ENCODE assay signal across 10 cellular contexts in the genomic region with DNA sequence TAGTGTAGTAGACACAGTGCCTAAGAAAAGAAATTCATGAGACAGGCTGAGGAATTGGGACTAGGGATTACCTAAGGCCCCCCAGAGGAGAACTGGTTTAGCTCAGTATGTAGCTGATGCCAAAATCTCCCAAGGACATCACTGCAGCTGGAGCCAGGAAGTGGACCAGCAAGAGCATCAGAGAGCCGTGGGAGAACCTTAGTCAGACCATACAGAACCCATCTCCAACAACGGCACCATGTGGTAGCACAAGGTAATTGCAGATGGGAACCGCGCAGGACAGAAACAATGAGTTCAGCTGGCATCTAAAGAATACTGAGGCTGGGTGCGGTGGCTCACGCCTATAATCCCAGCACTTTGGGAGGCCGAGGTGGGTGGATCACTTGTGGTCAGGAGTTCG.
A peak's percentile ranks its signal among the peaks of the same experiment; 100 is the strongest.
DNase-seq lines count a peak whose midpoint lies in the region; ATAC-seq, FAIRE-seq and TF ChIP-seq lines count a peak whose summit lies in the region.
"Had no signal": no experiment of that assay in that cellular context is flagged by ENCODE, and none has a peak within 500 bp of the region (broad histone marks: within the 10 kb centered on the region; RNA-seq: fewer than 3 reads in every experiment).

No MANE protein-coding gene starts in this region.

- no peak overlapping the region for H3K27ac ChIP-seq in keratinocyte (ENCODE audit: control insufficient read depth, insufficient read depth, low read length)

- H3K9me3 ChIP-seq in HAP-1 (no peaks in the 10 kb centered on the region; the same call in 1 of the 2 replicates), keratinocyte (ENCODE audit: control insufficient read depth, low read depth, low read length) (no peaks in the 10 kb centered on the region)

- ATAC-seq in HG03460 (IDR thresholded peaks at IDR 0.05; ENCODE audit: unreplicated experiment) (no peak), HG02642 (IDR thresholded peaks at IDR 0.05; ENCODE audit: poor library complexity, unreplicated experiment) (no peak), GM18861 (IDR thresholded peaks at IDR 0.05; ENCODE audit: unreplicated experiment) (no peak)
- ATAC-seq: stimulated activated naive CD8-positive, alpha-beta T cell treated with anti-CD3 and anti-CD28 coated beads, Interleukin-15, Interleukin-2, amounts not matched to agents 100 U/mL and 50 U/mL, for 24 hours had no signal

- TF ChIP-seq CTCF in keratinocyte (optimal IDR thresholded peaks at IDR 0.05 in 1 of 3, IDR thresholded peaks at IDR 0.05 in 1 of 3, conservative IDR thresholded peaks at IDR 0.05 in 1 of 3; ENCODE audit: extremely low read depth in 1 of 3, insufficient read depth in 2 of 3, low read length in 3 of 3), result peak; percentile 48 to 67 (median 51)

- H3K4me2 ChIP-seq in keratinocyte (ENCODE audit: control insufficient read depth, extremely low read depth, insufficient read depth, low read depth, low read length), result no peak overlapping the region

- H3K4me1 ChIP-seq in HAP-1 (no peaks in the 10 kb centered on the region), keratinocyte (ENCODE audit: control insufficient read depth, extremely low read depth, insufficient read depth, low read length) (no peaks in the 10 kb centered on the region)

- DNase-seq in DMS53 (lab: John Stamatoyannopoulos, UW), result peak; percentile 62
- DNase-seq in HAP-1 (ENCODE audit: low spot score in 2 of 2), result peak; percentile 21 to 63
- peak; percentile 4 for DNase-seq in SW480 (ENCODE audit: low spot score)
- no peak for DNase-seq in keratinocyte (ENCODE audit: low read depth, low spot score)
- no peak for DNase-seq in head of caudate nucleus
- DNase-seq: stimulated activated naive CD8-positive, alpha-beta T cell treated with anti-CD3 and anti-CD28 coated beads, Interleukin-15, Interleukin-2, amounts not matched to agents 100 U/mL and 50 U/mL, for 24 hours had no signal

- H2AFZ ChIP-seq in keratinocyte (ENCODE audit: control insufficient read depth, low read length), result no peak overlapping the region

- intact Hi-C loops in head of caudate nucleus (cut with DNase I), result no loop called here

- H4K20me1 ChIP-seq in keratinocyte (ENCODE audit: control insufficient read depth, extremely low read depth, insufficient read depth, low read length), result no peaks in the 10 kb centered on the region

- no peak overlapping the region for H3K4me3 ChIP-seq in HAP-1
- no peak overlapping the region for H3K4me3 ChIP-seq in keratinocyte (ENCODE audit: control insufficient read depth in 2 of 3, extremely low read depth in 1 of 3, insufficient read depth in 2 of 3, low read depth in 1 of 3, low read length in 3 of 3)

- no peak overlapping the region for H3K9ac ChIP-seq in keratinocyte (ENCODE audit: control insufficient read depth, extremely low read depth, insufficient read depth, low read length)

- H3K27me3 ChIP-seq in HAP-1 (ENCODE audit: low read depth), result no peaks in the 10 kb centered on the region
- no peaks in the 10 kb centered on the region for H3K27me3 ChIP-seq in keratinocyte (ENCODE audit: control insufficient read depth, extremely low read depth, insufficient read depth, low read length)

- in situ Hi-C loops in HAP-1 (cut with MboI; ENCODE audit: low sequenced_read_pairs), result no loop called here

- no peaks in the 10 kb centered on the region for H3K79me2 ChIP-seq in keratinocyte (ENCODE audit: control insufficient read depth, insufficient read depth, low read length)

- no peaks in the 10 kb centered on the region for H3K36me3 ChIP-seq in HAP-1 (replicated peaks)
- no peaks in the 10 kb centered on the region for H3K36me3 ChIP-seq in keratinocyte (ENCODE audit: control insufficient read depth in 2 of 2, extremely low read depth in 1 of 2, insufficient read depth in 2 of 2, low read length in 2 of 2)

- dilution Hi-C loops in keratinocyte (cut with MboI; ENCODE audit: extremely low pct_ligation_motif_present, low sequenced_read_pairs), result no loop called here

- H3K9me1 ChIP-seq in keratinocyte (ENCODE audit: control insufficient read depth, extremely low read depth, insufficient read depth, low read length), result no peaks in the 10 kb centered on the region

- FAIRE-seq in keratinocyte (lab: Jason Lieb, UNC), result no peak
- FAIRE-seq: TTC549 had no signal

Comparison
In these comparisons a context has a peak if more than half of its experiments do, and no peak if none do; other contexts are left out.
1. DNase-seq: peak in DMS53 (single experiment), HAP-1 (2 of 2) and SW480 (single experiment); none in keratinocyte (single experiment) and head of caudate nucleus (0 of 42).